In the genomic region with DNA sequence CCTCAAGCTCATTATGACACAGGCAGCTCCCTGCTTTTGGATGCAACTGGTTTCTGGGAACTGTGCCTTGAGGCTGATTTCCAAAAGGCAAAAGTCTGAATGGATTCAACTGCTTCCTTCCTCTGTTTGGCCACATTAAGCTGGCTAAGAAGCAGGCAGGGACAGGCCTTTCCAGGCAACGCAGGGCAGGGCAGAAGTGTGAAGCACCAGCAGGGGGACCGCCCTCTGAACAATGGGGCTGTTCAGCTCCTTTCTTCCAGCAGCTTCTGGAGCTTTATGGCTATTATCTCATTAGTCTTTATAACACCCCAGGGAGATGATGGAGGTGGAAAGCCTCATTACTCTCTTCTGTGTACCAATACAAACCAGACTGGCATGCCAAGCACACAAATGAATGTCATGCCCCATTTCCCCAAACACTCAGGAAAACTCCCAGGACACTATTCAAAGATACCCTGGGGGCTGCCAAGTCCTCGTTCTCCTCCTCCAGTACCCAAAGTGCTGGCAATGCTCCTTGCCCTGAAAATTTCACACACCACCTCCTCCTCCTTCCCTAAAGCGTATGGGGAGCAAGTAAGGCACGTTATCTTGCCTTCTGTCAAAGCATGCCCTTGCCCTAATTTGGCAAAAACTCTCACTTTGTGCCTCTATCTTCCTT, we compare ENCODE assay signal across 10 cellular contexts. TPM values are rescaled to one million over a fixed set of nuclear protein-coding genes. Genes with fewer than 3 reads are reported as not detected.
DNase-seq lines count a peak whose midpoint lies in the region; TF ChIP-seq lines count a peak whose summit lies in the region.
"Had no signal": no experiment of that assay in that cellular context is flagged by ENCODE, and none has a peak within 500 bp of the region (broad histone marks: within the 10 kb centered on the region; RNA-seq: fewer than 3 reads in every experiment).

No MANE protein-coding gene starts in this region.

- H3K4me3 ChIP-seq in ectodermal cell (ENCODE audit: insufficient read depth, low read depth, low read length) (no peak overlapping the region), mesenchymal stem cell (ENCODE audit: insufficient read depth in 1 of 2, low read depth in 1 of 2, low read length in 2 of 2) (no peak overlapping the region), uterus (no peak overlapping the region)
- H3K4me3 ChIP-seq: left lung had no signal

- peak overlapping the region; percentile 83 for H3K27ac ChIP-seq in ectodermal cell (ENCODE audit: insufficient read depth, low read depth, low read length, poor library complexity, severe bottlenecking)
- H3K27ac ChIP-seq in mesenchymal stem cell (ENCODE audit: low read length, poor library complexity, severe bottlenecking), result no peak overlapping the region
- H3K27ac ChIP-seq in uterus, result peak overlapping the region; percentile 62 to 80
- H3K27ac ChIP-seq: 22Rv1, left lung had no signal

- H3K27me3 ChIP-seq in ectodermal cell (ENCODE audit: control insufficient read depth, insufficient read depth, low read length, poor library complexity, severe bottlenecking) (no peaks in the 10 kb centered on the region), mesenchymal stem cell (ENCODE audit: control insufficient read depth in 1 of 2, insufficient read depth in 1 of 2, low read length in 2 of 2) (no peaks in the 10 kb centered on the region), uterus (no peaks in the 10 kb centered on the region)
- H3K27me3 ChIP-seq: left lung had no signal

- no peak overlapping the region for H2AFZ ChIP-seq in mesenchymal stem cell (ENCODE audit: low read depth, low read length)

- no peak overlapping the region for H3K14ac ChIP-seq in mesenchymal stem cell (ENCODE audit: low read length in 2 of 2)

- DNase-seq in NCI-H1417 (lab: John Stamatoyannopoulos, UW), result peak; percentile 3 to 67 (median 64)
- no peak for DNase-seq in NCI-H1417 treated with DMSO at 0.1 percent for 48 hours (lab: John Stamatoyannopoulos, UW)
- no peak for DNase-seq in mesenchymal stem cell
- DNase-seq in uterus, result peak in 1 of 2 donors; percentile 35
- no peak for DNase-seq in stimulated activated CD4-positive, alpha-beta T cell treated with anti-CD3 and anti-CD28 coated beads, Interleukin-1b, Interleukin-23, amount 100 ng/mL, for 48 hours
- no peak for DNase-seq in UCSD-AML1 (lab: John Stamatoyannopoulos, UW; ENCODE audit: unreplicated experiment)
- no peak for DNase-seq in mesenteric fat pad (ENCODE audit: low spot score)
- DNase-seq: left lung had no signal

- H3K4ac ChIP-seq in mesenchymal stem cell (ENCODE audit: low read depth in 1 of 2, low read length in 2 of 2), result no peak overlapping the region

- no peak overlapping the region for H3K23ac ChIP-seq in mesenchymal stem cell (ENCODE audit: low read length in 2 of 2)

- H3K4me2 ChIP-seq in mesenchymal stem cell (ENCODE audit: low read length, poor library complexity, severe bottlenecking), result no peak overlapping the region

- no peak for TF ChIP-seq POLR2A in uterus (IDR thresholded peaks at IDR 0.05)

- no peak overlapping the region for H2BK15ac ChIP-seq in mesenchymal stem cell (ENCODE audit: low read depth, poor library complexity, severe bottlenecking)

- no peak overlapping the region for H2BK120ac ChIP-seq in mesenchymal stem cell (ENCODE audit: low read depth, low read length)

- H3K9ac ChIP-seq in mesenchymal stem cell (ENCODE audit: low read length), result peak overlapping the region; percentile 8

- no peak overlapping the region for H3K18ac ChIP-seq in mesenchymal stem cell (ENCODE audit: low read depth in 1 of 2, low read length in 2 of 2)

- WGBS in ectodermal cell, 2 experiments, result 35 to 37% methylated on average over 5 of the region's 5 CpGs
- WGBS in mesenchymal stem cell, result 90% methylated on average over 4 of the region's 5 CpGs

- H3K4me1 ChIP-seq in ectodermal cell (ENCODE audit: control insufficient read depth, insufficient read depth, low read length), result peaks cover 32% of the 10 kb centered on the region
- H3K4me1 ChIP-seq in mesenchymal stem cell (ENCODE audit: control insufficient read depth, insufficient read depth, low read depth, low read length), result no peaks in the 10 kb centered on the region
- H3K4me1 ChIP-seq in uterus, result no peaks in the 10 kb centered on the region

- H3K9me3 ChIP-seq in ectodermal cell (ENCODE audit: control insufficient read depth, low read length), result no peaks in the 10 kb centered on the region
- H3K9me3 ChIP-seq in mesenchymal stem cell (ENCODE audit: control insufficient read depth, low read length), result no peaks in the 10 kb centered on the region
- no peaks in the 10 kb centered on the region for H3K9me3 ChIP-seq in uterus
- H3K9me3 ChIP-seq: left lung had no signal

- no peak overlapping the region for H2AK5ac ChIP-seq in mesenchymal stem cell (ENCODE audit: low read length, severe bottlenecking)

- H3K36me3 ChIP-seq in ectodermal cell (ENCODE audit: control insufficient read depth, insufficient read depth, low read length), result peaks cover 45% of the 10 kb centered on the region
- H3K36me3 ChIP-seq in mesenchymal stem cell (ENCODE audit: control insufficient read depth in 1 of 2, insufficient read depth in 2 of 2, low read depth in 1 of 2, low read length in 2 of 2), result peaks cover 60 to 96% of the 10 kb centered on the region in 2 experiments
- H3K36me3 ChIP-seq in uterus, result no peaks in the 10 kb centered on the region

- H4K91ac ChIP-seq in mesenchymal stem cell (ENCODE audit: low read length), result no peak overlapping the region

- peaks cover 42% of the 10 kb centered on the region for H3K79me1 ChIP-seq in mesenchymal stem cell (replicated peaks; ENCODE audit: low read length, poor library complexity, severe bottlenecking)

- H4K8ac ChIP-seq in mesenchymal stem cell (ENCODE audit: low read length), result no peak overlapping the region

- H2BK5ac ChIP-seq in mesenchymal stem cell (ENCODE audit: low read depth, low read length, poor library complexity, severe bottlenecking), result no peak overlapping the region

- intact Hi-C loops in uterus (cut with DNase I; ENCODE audit: low total_unique reads), result loop anchor here (10.0 kb wide), 1 partner anchor 88 kb away; no protein-coding TSS in a partner anchor

- peak in 1 of 4 experiments; percentile 25 for TF ChIP-seq CTCF in uterus (IDR thresholded peaks at IDR 0.05)

- no peak overlapping the region for H2BK12ac ChIP-seq in mesenchymal stem cell (ENCODE audit: low read length in 2 of 2)

RNA-seq across cellular contexts. Expression of gene MORC2, which starts 21.3 kb away (rescaled TPM):
- polyA plus RNA-seq in ectodermal cell (2013, experiment 1 of 4), result 48.3 TPM
- 42.0 TPM for polyA plus RNA-seq in ectodermal cell (2013, experiment 2 of 4)
- 31.3 TPM for polyA plus RNA-seq in ectodermal cell (2013, experiment 3 of 4)
- polyA plus RNA-seq in ectodermal cell (2013, experiment 4 of 4), result 36.0 TPM
- 21.4 TPM for polyA plus RNA-seq in mesenchymal stem cell (2013, experiment 1 of 2)
- 21.9 TPM for polyA plus RNA-seq in mesenchymal stem cell (2013, experiment 2 of 2)
- total RNA-seq in uterus (10 to 100 TPM in 2 of 4 donors, 1 to 10 TPM in 2; 5.6 to 27.3 (median 14.1) TPM), mesenteric fat pad (28.7 TPM)

RNA-seq across cellular contexts. Expression of gene TUG1, which starts 21.8 kb away (rescaled TPM):
- 139 TPM for polyA plus RNA-seq in ectodermal cell (2013, experiment 1 of 4)
- 153 TPM for polyA plus RNA-seq in ectodermal cell (2013, experiment 2 of 4)
- polyA plus RNA-seq in ectodermal cell (2013, experiment 3 of 4), result 109 TPM
- polyA plus RNA-seq in ectodermal cell (2013, experiment 4 of 4), result 132 TPM
- polyA plus RNA-seq in mesenchymal stem cell (2013, experiment 1 of 2), result 73.4 TPM
- 71.8 TPM for polyA plus RNA-seq in mesenchymal stem cell (2013, experiment 2 of 2)
- total RNA-seq in uterus, result 100 to 1,000 TPM in 3 of 4 donors, 10 to 100 TPM in 1; 61.2 to 130 (median 116) TPM
- total RNA-seq in mesenteric fat pad, result 52.2 TPM

Comparison
In these comparisons a context has a peak if more than half of its experiments do, and no peak if none do; other contexts are left out.
1. DNase-seq: peak in NCI-H1417 (3 of 3); none in NCI-H1417 treated with DMSO at 0.1 percent for 48 hours (single experiment), mesenchymal stem cell (single experiment), stimulated activated CD4-positive, alpha-beta T cell treated with anti-CD3 and anti-CD28 coated beads, Interleukin-1b, Interleukin-23, amount 100 ng/mL, for 48 hours (single experiment), UCSD-AML1 (single experiment) and mesenteric fat pad (single experiment).